In genomic region chr1:160992036-160992435, GRCh38 we compare ENCODE assay signal across 13 cellular contexts. TPM values are rescaled to one million over a fixed set of nuclear protein-coding genes. Genes with fewer than 3 reads are reported as not detected.
"Had no signal": no experiment of that assay in that cellular context is flagged by ENCODE, and none has a peak within 500 bp of the region (broad histone marks: within the 10 kb centered on the region; RNA-seq: fewer than 3 reads in every experiment).

No MANE protein-coding gene starts in this region.

RNA-seq across cellular contexts. Expression of gene ITLN2, which starts 37.4 kb away (rescaled TPM):
- total RNA-seq: dermis blood vessel endothelial cell; dorsolateral prefrontal cortex; esophagus muscularis mucosa; gastrocnemius medialis; glomerular endothelial cell; heart right ventricle; kidney epithelial cell; left ventricle myocardium superior; lung microvascular endothelial cell; mesenteric fat pad; mucosa of descending colon; myocyte; naive thymus-derived CD8-positive, alpha-beta T cell had no signal
- polyA plus RNA-seq: naive thymus-derived CD8-positive, alpha-beta T cell had no signal
